23 cellular contexts compared by ENCODE assay signal in genomic region chr1:33092438-33092837, GRCh38.
"Had no signal": no experiment of that assay in that cellular context is flagged by ENCODE, and none has a peak within 500 bp of the region (broad histone marks: within the 10 kb centered on the region; RNA-seq: fewer than 3 reads in every experiment).

No MANE protein-coding gene starts in this region.

- ATAC-seq: activated naive CD4-positive, alpha-beta T cell treated with anti-CD3 and anti-CD28 coated beads, Interleukin-2, amount 50 U/mL, for 72 hours; heart left ventricle; left lung; lower lobe of right lung; mucosa of descending colon; natural killer cell treated with Interleukin-12 subunit alpha and Interleukin-12 subunit beta and Interleukin-15 and Interleukin-18, amount 100 ng/mL, for 72 hours; right cardiac atrium; stimulated activated naive CD8-positive, alpha-beta T cell treated with anti-CD3 and anti-CD28 coated beads, Interleukin-15, Interleukin-2, amounts not matched to agents 100 U/mL and 50 U/mL, for 24 hours had no signal

- DNase-seq: activated B cell treated with CpG ODN at 0.5 μM for 24 hours; activated CD4-positive, alpha-beta T cell treated with anti-CD3 and anti-CD28 coated beads, Interleukin-2, amount 50 U/mL, for 1 hour; activated naive CD4-positive, alpha-beta T cell; activated T-cell treated with anti-CD3 and anti-CD28 coated beads, Interleukin-2, amount 50 U/mL, for 24 hours; foreskin keratinocyte; heart left ventricle; hypothalamus; left lung; lower lobe of right lung; mucosa of descending colon; posterior cingulate gyrus; right cardiac atrium; spleen; stimulated activated CD4-positive, alpha-beta T cell treated with anti-CD3 and anti-CD28 coated beads, Interleukin-2, amount 100 ng/mL, for 48 hours; stimulated activated naive CD8-positive, alpha-beta T cell treated with anti-CD3 and anti-CD28 coated beads, Interleukin-15, Interleukin-2, amounts not matched to agents 100 U/mL and 50 U/mL, for 24 hours; testis; transverse colon had no signal

- H3K36me3 ChIP-seq: ascending aorta, left lung, lower lobe of right lung, spleen, transverse colon had no signal

- H3K27me3 Mint-ChIP-seq: activated T-cell treated with anti-CD3 and anti-CD28 coated beads, Interleukin-2, amount 50 U/mL, for 24 hours; brain; natural killer cell treated with Interleukin-12 subunit alpha and Interleukin-12 subunit beta and Interleukin-15 and Interleukin-18, amount 100 ng/mL, for 72 hours had no signal

- H3K4me3 Mint-ChIP-seq: activated B cell treated with CpG ODN at 0.5 μM for 24 hours; activated T-cell treated with anti-CD3 and anti-CD28 coated beads, Interleukin-2, amount 50 U/mL, for 24 hours; brain; natural killer cell treated with Interleukin-12 subunit alpha and Interleukin-12 subunit beta and Interleukin-15 and Interleukin-18, amount 100 ng/mL, for 72 hours; T-helper 2 cell treated with Interferon-gamma antibody and Interleukin-4, amounts not matched to agents 5 μg/mL and 100 μg/mL, for 36 hours had no signal

- H3K36me3 Mint-ChIP-seq: activated naive CD4-positive, alpha-beta T cell treated with anti-CD3 and anti-CD28 coated beads, Interleukin-2, amount 50 U/mL, for 72 hours; natural killer cell treated with Interleukin-12 subunit alpha and Interleukin-12 subunit beta and Interleukin-15 and Interleukin-18, amount 100 ng/mL, for 72 hours had no signal

- H3K27ac Mint-ChIP-seq: activated B cell treated with CpG ODN at 0.5 μM for 24 hours; activated T-cell treated with anti-CD3 and anti-CD28 coated beads, Interleukin-2, amount 50 U/mL, for 24 hours; natural killer cell treated with Interleukin-12 subunit alpha and Interleukin-12 subunit beta and Interleukin-15 and Interleukin-18, amount 100 ng/mL, for 72 hours had no signal

- H3K9me3 ChIP-seq: ascending aorta, esophagus muscularis mucosa, heart left ventricle, left lung, lower lobe of right lung, mucosa of descending colon, spleen, testis, transverse colon had no signal

- H3K4me3 ChIP-seq: ascending aorta, esophagus muscularis mucosa, heart left ventricle, left lung, lower lobe of right lung, mucosa of descending colon, spleen, testis, transverse colon had no signal

- H3K9me3 Mint-ChIP-seq: activated B cell treated with CpG ODN at 0.5 μM for 24 hours; activated naive CD4-positive, alpha-beta T cell treated with anti-CD3 and anti-CD28 coated beads, Interleukin-2, amount 50 U/mL, for 72 hours; activated T-cell treated with anti-CD3 and anti-CD28 coated beads, Interleukin-2, amount 50 U/mL, for 24 hours; brain; natural killer cell treated with Interleukin-12 subunit alpha and Interleukin-12 subunit beta and Interleukin-15 and Interleukin-18, amount 100 ng/mL, for 72 hours; T-helper 2 cell treated with Interferon-gamma antibody and Interleukin-4, amounts not matched to agents 5 μg/mL and 100 μg/mL, for 36 hours had no signal

- H3K4me1 ChIP-seq: ascending aorta, foreskin keratinocyte, lower lobe of right lung, testis had no signal

- H3K27me3 ChIP-seq: ascending aorta, esophagus muscularis mucosa, foreskin keratinocyte, heart left ventricle, left lung, spleen, testis, transverse colon had no signal

- H3K27ac ChIP-seq: ascending aorta, esophagus muscularis mucosa, foreskin keratinocyte, heart left ventricle, left lung, lower lobe of right lung, spleen, testis, transverse colon had no signal
